In the genomic region with DNA sequence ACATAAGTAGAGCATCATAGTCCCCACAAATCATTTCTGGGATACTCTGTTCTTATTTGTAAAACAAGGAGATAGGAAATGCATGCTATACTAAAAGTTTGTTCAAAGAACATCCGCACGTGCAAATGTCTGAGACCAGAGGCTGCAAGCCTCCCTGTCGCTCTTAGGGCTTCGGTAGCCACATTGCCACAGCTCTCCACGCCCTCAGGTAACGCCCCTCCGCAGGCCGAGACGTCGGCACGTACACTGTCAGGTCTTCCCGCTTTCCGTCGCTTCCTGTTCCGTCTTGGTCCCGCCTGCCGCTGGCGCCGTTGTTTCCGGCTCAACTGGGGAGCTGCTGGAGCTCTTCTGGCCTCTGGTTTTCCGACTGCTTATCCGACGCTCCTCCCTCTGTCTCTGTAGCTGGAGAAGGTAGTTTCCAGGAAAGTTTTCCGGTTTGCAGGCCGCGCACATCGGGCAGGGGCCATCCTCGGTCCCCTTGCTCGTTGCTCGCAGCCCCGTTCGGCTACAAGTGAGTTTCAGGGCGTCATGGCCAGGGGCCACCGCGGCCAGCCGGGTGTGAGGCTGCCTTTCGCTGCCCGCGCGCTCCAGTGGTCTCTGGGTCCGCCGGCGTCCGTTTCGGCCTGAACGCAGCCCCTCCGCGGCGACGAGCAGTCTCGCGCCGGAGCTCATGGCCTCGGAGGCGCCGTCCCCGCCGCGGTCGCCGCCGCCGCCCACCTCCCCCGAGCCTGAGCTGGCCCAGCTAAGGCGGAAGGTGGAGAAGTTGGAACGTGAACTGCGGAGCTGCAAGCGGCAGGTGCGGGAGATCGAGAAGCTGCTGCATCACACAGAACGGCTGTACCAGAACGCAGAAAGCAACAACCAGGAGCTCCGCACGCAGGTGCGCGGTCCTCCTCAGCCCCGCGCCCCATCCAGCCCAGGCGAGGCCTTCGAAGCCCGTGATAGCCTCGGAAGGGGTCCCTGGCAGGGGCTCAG, we compare ENCODE assay signal across 8 cellular contexts. TPM values are rescaled to one million over a fixed set of nuclear protein-coding genes. Genes with fewer than 3 reads are reported as not detected.
DNase-seq lines count a peak whose midpoint lies in the region; ATAC-seq and TF ChIP-seq lines count a peak whose summit lies in the region.

AGGF1 (plus strand) TSS at position 308 of the 975 bp plus-strand sequence; CDS start at position 671, 363 bp downstream.

- H3K27ac Mint-ChIP-seq in effector memory CD8-positive, alpha-beta T cell: peak within 1 kb of the TSS; percentile 86 to 94

- peaks cover 20 to 42% of the 10 kb centered on the region in 2 donors for H3K4me1 Mint-ChIP-seq in effector memory CD8-positive, alpha-beta T cell (ENCODE audit: low read depth in 2 of 2)

- no peak for TF ChIP-seq CTCF in GM20000 (IDR thresholded peaks at IDR 0.05; ENCODE audit: extremely low read depth, missing control alignments)

- peak; percentile 97 for ATAC-seq in effector memory CD8-positive, alpha-beta T cell (replicated peaks)

- no peaks in the 10 kb centered on the region for H3K27me3 Mint-ChIP-seq in effector memory CD8-positive, alpha-beta T cell

- peaks cover 0 to 10% of the 10 kb centered on the region in 2 donors for H3K9me3 Mint-ChIP-seq in effector memory CD8-positive, alpha-beta T cell

- H3K4me3 Mint-ChIP-seq in effector memory CD8-positive, alpha-beta T cell: peak within 1 kb of the TSS; percentile 85 to 86

- DNase-seq in CMK (ENCODE audit: low read depth) (peak; percentile 69), GM20000 (ENCODE audit: low spot score) (peak; percentile 94), HT-29 (ENCODE audit: low spot score) (peak; percentile 94), NOMO-1 (lab: John Stamatoyannopoulos, UW; ENCODE audit: unreplicated experiment in 2 of 2) (peak; percentile 92 to 93), medulla oblongata (ENCODE audit: extremely low spot score) (peak; percentile 94)
- peak; percentile 52 to 74 (median 73) for DNase-seq in activated CD8-positive, alpha-beta memory T cell treated with anti-CD3 and anti-CD28 coated beads for 48 hours (ENCODE audit: low read depth in 2 of 3, low spot score in 2 of 3)
- peak; percentile 83 to 86 (median 85) for DNase-seq in effector memory CD8-positive, alpha-beta T cell
- peak; percentile 83 for DNase-seq in stimulated activated CD8-positive, alpha-beta memory T cell treated with anti-CD3 and anti-CD28 coated beads, Interleukin-12 subunit alpha, Interleukin-12 subunit beta, amount 100 ng/mL, for 1 hour (ENCODE audit: low read depth)

- H3K36me3 Mint-ChIP-seq in effector memory CD8-positive, alpha-beta T cell (ENCODE audit: insufficient read depth): peaks cover 20% of the 10 kb centered on the region

RNA-seq across cellular contexts. Expression of gene AGGF1, which starts in this region (rescaled TPM):
- total RNA-seq in HT-29 (2014; rRNA removed; shearing (Covaris generic)): 28.1 and 37.5 TPM in 2 replicates

Comparison
In these comparisons a context has a peak if more than half of its experiments do, and no peak if none do; other contexts are left out.
1. Peak in every context shown above with its lines: DNase-seq and ATAC-seq.